Comparison of ENCODE assay signal across 21 cellular contexts in genomic region chr7:1085266-1085665, GRCh38. TPM values are rescaled to one million over a fixed set of nuclear protein-coding genes. Genes with fewer than 3 reads are reported as not detected.
DNase-seq lines count a peak whose midpoint lies in the region; ATAC-seq and TF ChIP-seq lines count a peak whose summit lies in the region.
"Had no signal": no experiment of that assay in that cellular context is flagged by ENCODE, and none has a peak within 500 bp of the region (broad histone marks: within the 10 kb centered on the region; RNA-seq: fewer than 3 reads in every experiment).

No MANE protein-coding gene starts in this region.

- TF ChIP-seq CTCF in OCI-LY7 (conservative IDR thresholded peaks at IDR 0.05; ENCODE audit: low read length), result no peak
- TF ChIP-seq CTCF in glutamatergic neuron (IDR thresholded peaks at IDR 0.05; ENCODE audit: partially characterized antibody, unreplicated experiment), result no peak

- H3K4me1 Mint-ChIP-seq in glutamatergic neuron (ENCODE audit: low read depth, unreplicated experiment), result peaks cover 30% of the 10 kb centered on the region

- H3K27me3 ChIP-seq in BLaER1 (no peaks in the 10 kb centered on the region), subcutaneous abdominal adipose tissue (ENCODE audit: control insufficient read depth in 5 of 5, insufficient read depth in 4 of 5, low read length in 5 of 5) (no peaks in the 10 kb centered on the region)

- H4K20me1 ChIP-seq in BLaER1, result peaks cover 26% of the 10 kb centered on the region; the same call in 1 of the 2 replicates
- H4K20me1 ChIP-seq in OCI-LY7 (ENCODE audit: insufficient read depth, low read length), result no peaks in the 10 kb centered on the region

- ATAC-seq in HG02798 (IDR thresholded peaks at IDR 0.05; ENCODE audit: poor library complexity, unreplicated experiment), result no peak
- ATAC-seq: A549, GM23338 had no signal

- H3K27ac ChIP-seq in BLaER1 (peak overlapping the region; percentile 81; the same call in 1 of the 2 replicates), OCI-LY7 (ENCODE audit: low read depth, low read length, poor library complexity, severe bottlenecking) (peak overlapping the region; percentile 91), subcutaneous abdominal adipose tissue (ENCODE audit: low read depth, low read length) (peak overlapping the region; percentile 57)
- H3K27ac ChIP-seq: A549, C4-2B, KMS-11 had no signal

- CTCF ChIA-PET in OCI-LY7 (lab: Charles Lee; ENCODE audit: unreplicated experiment), result interaction anchor here (1.2 to 1.4 kb wide), 3 partner anchors 18 to 63 kb away, joined by 3 to 6 read pairs (median 4); a partner anchor contains a TSS

- peaks cover 3% of the 10 kb centered on the region for H3K9me3 Mint-ChIP-seq in glutamatergic neuron (ENCODE audit: unreplicated experiment)
- H3K9me3 Mint-ChIP-seq: CD8-positive, alpha-beta memory T cell; GM23338 had no signal

- POLR2A ChIA-PET in OCI-LY7 (lab: Charles Lee), result interaction anchor here (1.0 to 2.7 kb wide), 8 partner anchors 10 to 61 kb away, joined by 3 to 13 read pairs (median 6); a partner anchor contains a TSS

- H3K36me3 Mint-ChIP-seq in glutamatergic neuron (ENCODE audit: unreplicated experiment), result no peaks in the 10 kb centered on the region

- H3K27me3 Mint-ChIP-seq in glutamatergic neuron (ENCODE audit: unreplicated experiment), result peaks cover 8% of the 10 kb centered on the region
- H3K27me3 Mint-ChIP-seq: CD8-positive, alpha-beta memory T cell had no signal

- BruUV-seq in OCI-LY7 (replicated peaks; lab: Mats Ljungman, UMichigan), result no TSS peak

- peak overlapping the region; percentile 90 for H3K4me2 ChIP-seq in BLaER1
- peak overlapping the region; percentile 99 for H3K4me2 ChIP-seq in OCI-LY7 (ENCODE audit: low read length)
- H3K4me2 ChIP-seq: A549, GM23338, KMS-11 had no signal

- H3K9me2 ChIP-seq in OCI-LY7 (ENCODE audit: insufficient read depth, low read length), result no peaks in the 10 kb centered on the region

- intact Hi-C loops in OCI-LY7 (cut with micrococcal nuclease; ENCODE audit: unreplicated experiment), result loop anchor here (5.0 kb wide), 1 partner anchor 67 kb away; no protein-coding TSS in a partner anchor

- DNase-seq in OCI-LY7 (ENCODE audit: low spot score) (peak; percentile 44), glutamatergic neuron (no peak), cerebellar cortex (ENCODE audit: low spot score) (no peak), NCI-H2107 (lab: John Stamatoyannopoulos, UW) (no peak)
- DNase-seq: Calu3; CD8-positive, alpha-beta memory T cell; DMS153; MV-4-11; NCI-H1694; NCI-H2081; NCI-H446; NCI-H526; Right ventricle myocardium superior had no signal

- peaks cover 87% of the 10 kb centered on the region for H3K4me1 ChIP-seq in BLaER1
- H3K4me1 ChIP-seq in OCI-LY7 (ENCODE audit: insufficient read depth, low read length, poor library complexity, severe bottlenecking), result peaks cover 49% of the 10 kb centered on the region
- peaks cover 15 to 80% (median 69%) of the 10 kb centered on the region in 5 donors for H3K4me1 ChIP-seq in subcutaneous abdominal adipose tissue (ENCODE audit: control insufficient read depth in 5 of 5, insufficient read depth in 5 of 5, low read length in 5 of 5)

- no peak overlapping the region for H3K9ac ChIP-seq in BLaER1
- no peak overlapping the region for H3K9ac ChIP-seq in subcutaneous abdominal adipose tissue (ENCODE audit: low read length in 5 of 5)
- H3K9ac ChIP-seq: KMS-11 had no signal

- H3K79me2 ChIP-seq in OCI-LY7 (ENCODE audit: insufficient read depth, low read depth, low read length), result peaks cover 28% of the 10 kb centered on the region

- H3K36me3 ChIP-seq in BLaER1, result peaks cover 18% of the 10 kb centered on the region; the same call in 1 of the 2 replicates
- peaks cover 19% of the 10 kb centered on the region for H3K36me3 ChIP-seq in OCI-LY7 (ENCODE audit: insufficient read depth, low read length)
- peaks cover 0 to 3% (median 0%) of the 10 kb centered on the region in 5 donors for H3K36me3 ChIP-seq in subcutaneous abdominal adipose tissue (ENCODE audit: control insufficient read depth in 5 of 5, insufficient read depth in 5 of 5, low read length in 5 of 5)
- H3K36me3 ChIP-seq: HAP-1 had no signal

- H3K4me3 ChIP-seq in BLaER1 (no peak overlapping the region), OCI-LY7 (ENCODE audit: low read depth, low read length, poor library complexity, severe bottlenecking) (peak overlapping the region; percentile 76), subcutaneous abdominal adipose tissue (ENCODE audit: low read depth in 1 of 5, low read length in 5 of 5) (no peak overlapping the region)
- H3K4me3 ChIP-seq: A549, GM23338, HAP-1 had no signal

- peak overlapping the region; percentile 28 for H3K27ac Mint-ChIP-seq in glutamatergic neuron (ENCODE audit: unreplicated experiment)
- H3K27ac Mint-ChIP-seq: CD8-positive, alpha-beta memory T cell; GM23338 had no signal

- no peak overlapping the region for H2AFZ ChIP-seq in OCI-LY7 (ENCODE audit: low read length)
- H2AFZ ChIP-seq: GM23338 had no signal

- H3K4me3 Mint-ChIP-seq in glutamatergic neuron (ENCODE audit: unreplicated experiment), result no peak overlapping the region
- H3K4me3 Mint-ChIP-seq: CD8-positive, alpha-beta memory T cell; GM23338 had no signal

- no peaks in the 10 kb centered on the region for H3K9me3 ChIP-seq in BLaER1
- H3K9me3 ChIP-seq in OCI-LY7 (ENCODE audit: low read length), result no peaks in the 10 kb centered on the region
- no peaks in the 10 kb centered on the region for H3K9me3 ChIP-seq in subcutaneous abdominal adipose tissue (ENCODE audit: control insufficient read depth in 5 of 5, low read length in 5 of 5)
- H3K9me3 ChIP-seq: A549, HAP-1 had no signal

RNA-seq across cellular contexts. Expression of gene GPER1, which starts 2.6 kb away (rescaled TPM):
- total RNA-seq in OCI-LY7 (2014; rRNA removed; shearing (Covaris generic)), result 22.9 and 34.9 TPM in 2 replicates
- total RNA-seq in OCI-LY7 (2022) (44.7 and 75.9 TPM in 2 replicates), glutamatergic neuron (ENCODE audit: unreplicated experiment) (0.59 TPM)
- total RNA-seq: CD8-positive, alpha-beta memory T cell; GM23338 had no signal

RNA-seq across cellular contexts. Expression of gene GPR146, which starts 40.9 kb away (rescaled TPM):
- 0.62 and 0.95 TPM in 2 replicates for total RNA-seq in OCI-LY7 (2014; rRNA removed; shearing (Covaris generic))
- total RNA-seq in OCI-LY7 (2022), result 0.77 and 3.3 TPM in 2 replicates
- total RNA-seq in glutamatergic neuron (ENCODE audit: unreplicated experiment), result 3.1 TPM

Comparison
In these comparisons a context has a peak if more than half of its experiments do, and no peak if none do; other contexts are left out.
1. RNA of gene GPER1, which starts 2.6 kb away (total RNA-seq): 22.9 to 75.9 TPM in OCI-LY7; 0.59 TPM in glutamatergic neuron (single experiment); every median in the first group is over 10 times any median in the second.
2. Peak in every context shown above with its lines, with median percentiles within 50 percentile points of each other: H3K27ac ChIP-seq.